In genomic region chr2:161414015-161414384, GRCh38 we compare ENCODE assay signal across 8 cellular contexts. TPM values are rescaled to one million over a fixed set of nuclear protein-coding genes. Genes with fewer than 3 reads are reported as not detected.
DNase-seq lines count a peak whose midpoint lies in the region; ATAC-seq and TF ChIP-seq lines count a peak whose summit lies in the region.

No MANE protein-coding gene starts in this region.

- 4 to 8% methylated on average over 8 of the region's 8 CpGs for WGBS in ectodermal cell, 2 experiments

- H3K27me3 ChIP-seq in BJ (ENCODE audit: control insufficient read depth, insufficient read depth, low read length) (peaks cover 33% of the 10 kb centered on the region), NT2/D1 (ENCODE audit: insufficient read depth, insufficient read length) (peaks cover 9% of the 10 kb centered on the region), ectodermal cell (ENCODE audit: control insufficient read depth, insufficient read depth, low read length, poor library complexity, severe bottlenecking) (peaks cover 69% of the 10 kb centered on the region), Karpas-422 (ENCODE audit: low read length) (no peaks in the 10 kb centered on the region)

- no peaks in the 10 kb centered on the region for H4K20me1 ChIP-seq in Karpas-422 (ENCODE audit: insufficient read depth, low read depth, low read length)

- H3K4me2 ChIP-seq in Karpas-422 (ENCODE audit: low read depth, low read length, poor library complexity, severe bottlenecking), result no peak overlapping the region

- H3K4me1 ChIP-seq in NT2/D1 (ENCODE audit: insufficient read depth, insufficient read length), result no peaks in the 10 kb centered on the region
- H3K4me1 ChIP-seq in ectodermal cell (ENCODE audit: control insufficient read depth, insufficient read depth, low read length), result peaks cover 5% of the 10 kb centered on the region
- peaks cover 11% of the 10 kb centered on the region for H3K4me1 ChIP-seq in Karpas-422 (ENCODE audit: low read length)

- H3K9me3 ChIP-seq in NT2/D1 (ENCODE audit: insufficient read depth, low read length) (peaks cover 15% of the 10 kb centered on the region; the same call in 1 of the 2 replicates), ectodermal cell (ENCODE audit: control insufficient read depth, low read length) (no peaks in the 10 kb centered on the region), Karpas-422 (ENCODE audit: low read length) (no peaks in the 10 kb centered on the region)

- peak overlapping the region; percentile 44 for H3K4me3 ChIP-seq in BJ (ENCODE audit: low read depth, low read length)
- peak overlapping the region; percentile 47 for H3K4me3 ChIP-seq in NT2/D1 (ENCODE audit: insufficient read length, low read depth)
- peak overlapping the region; percentile 36 for H3K4me3 ChIP-seq in ectodermal cell (ENCODE audit: insufficient read depth, low read depth, low read length)
- H3K4me3 ChIP-seq in Karpas-422 (ENCODE audit: low read length), result no peak overlapping the region

- TF ChIP-seq CTCF in BJ (IDR thresholded peaks at IDR 0.05; ENCODE audit: insufficient read depth, low read depth, low read length), result no peak
- TF ChIP-seq CTCF in neural crest cell (conservative IDR thresholded peaks at IDR 0.05), result no peak

- DNase-seq in BJ (ENCODE audit: low read depth) (no peak), NT2/D1 (ENCODE audit: low read depth, low spot score) (no peak), neural crest cell (ENCODE audit: low read depth, low spot score) (no peak), Karpas-422 (no peak), SIG-M5 treated with dmso at 0.1 percent for 504 hours (lab: John Stamatoyannopoulos, UW; ENCODE audit: unreplicated experiment) (no peak), hippocampal formation (lab: John Stamatoyannopoulos, UW) (no peak)

- peak overlapping the region; percentile 76 for H3K9ac ChIP-seq in NT2/D1 (ENCODE audit: insufficient read length, low read depth)
- H3K9ac ChIP-seq in Karpas-422 (ENCODE audit: low read length), result no peak overlapping the region

- no peaks in the 10 kb centered on the region for H3K36me3 ChIP-seq in BJ (ENCODE audit: control insufficient read depth, insufficient read depth, low read length)
- H3K36me3 ChIP-seq in NT2/D1 (ENCODE audit: insufficient read depth, insufficient read length, low read length), result peaks cover 11% of the 10 kb centered on the region
- H3K36me3 ChIP-seq in ectodermal cell (ENCODE audit: control insufficient read depth, insufficient read depth, low read length), result no peaks in the 10 kb centered on the region
- peaks cover 5% of the 10 kb centered on the region; the same call in 1 of the 2 replicates for H3K36me3 ChIP-seq in Karpas-422 (ENCODE audit: insufficient read depth, low read length)

- H3K27me3 Mint-ChIP-seq in neural crest cell (ENCODE audit: low read depth), result peaks cover 77% of the 10 kb centered on the region

- peak overlapping the region; percentile 61 for H3K4me3 Mint-ChIP-seq in neural crest cell

- H3K9me2 ChIP-seq in Karpas-422 (replicated peaks; ENCODE audit: insufficient read depth, low read length), result no peaks in the 10 kb centered on the region

- H3K79me2 ChIP-seq in Karpas-422 (ENCODE audit: low read length), result no peaks in the 10 kb centered on the region

- ATAC-seq in HG03565 (IDR thresholded peaks at IDR 0.05; ENCODE audit: unreplicated experiment), result no peak

- CTCF ChIA-PET in BJ (lab: Yijun Ruan, JAX), result interaction anchor here (0.8 to 1.5 kb wide), 2 partner anchors 12 to 14 kb away, joined by 3 to 4 read pairs; no protein-coding TSS in a partner anchor

- H3K36me3 Mint-ChIP-seq in neural crest cell (ENCODE audit: low read depth), result peaks cover 7% of the 10 kb centered on the region

- H3K27ac Mint-ChIP-seq in neural crest cell (ENCODE audit: unreplicated experiment), result no peak overlapping the region

- H3K27ac ChIP-seq in ectodermal cell (ENCODE audit: insufficient read depth, low read depth, low read length, poor library complexity, severe bottlenecking) (no peak overlapping the region), Karpas-422 (ENCODE audit: low read length) (no peak overlapping the region)

- POLR2A ChIA-PET in BJ (lab: Charles Lee), result no interaction called here

- H3K4me1 Mint-ChIP-seq in neural crest cell, result peaks cover 40% of the 10 kb centered on the region

- no peak overlapping the region for H2AFZ ChIP-seq in Karpas-422 (ENCODE audit: low read length)

- H3K9me3 Mint-ChIP-seq in neural crest cell, result no peaks in the 10 kb centered on the region

RNA-seq across cellular contexts. Expression of gene TBR1, which starts 2.1 kb away (rescaled TPM):
- not detected in 2 replicates for polyA plus RNA-seq in BJ (2011; rRNA removed)
- polyA minus RNA-seq in BJ (2011; rRNA and poly(A)+ RNA removed), result 0.05 TPM in 1 of 2 replicates, not detected in the other
- not detected for polyA plus RNA-seq in ectodermal cell (2013, experiment 1 of 4)
- polyA plus RNA-seq in ectodermal cell (2013, experiment 2 of 4), result 0.07 TPM
- not detected for polyA plus RNA-seq in ectodermal cell (2013, experiment 3 of 4)
- polyA plus RNA-seq in ectodermal cell (2013, experiment 4 of 4), result not detected
- 0.05 and 0.09 TPM in 2 replicates for total RNA-seq in neural crest cell
- 0.15 TPM in 1 of 2 replicates, not detected in the other for total RNA-seq in Karpas-422 (2014; rRNA removed; shearing (Covaris generic); ENCODE audit: low replicate concordance)
